8 cellular contexts compared by ENCODE assay signal in genomic region chr4:4859010-4859798, GRCh38. TPM values are rescaled to one million over a fixed set of nuclear protein-coding genes. Genes with fewer than 3 reads are reported as not detected.
DNase-seq lines count a peak whose midpoint lies in the region; ATAC-seq, FAIRE-seq and TF ChIP-seq lines count a peak whose summit lies in the region.

Gene MSX1 (plus strand): TSS chr4:4859665. CDS start chr4:4859900, 235 bp downstream.

- intact Hi-C loops in left ventricle myocardium superior (cut with micrococcal nuclease) = no loop called here

- H3K27ac ChIP-seq in parathyroid adenoma = no peak within 1 kb of the TSS

- no peaks in the 10 kb centered on the region for H3K79me2 ChIP-seq in parathyroid adenoma

- no peak within 1 kb of the TSS for H3K9ac ChIP-seq in parathyroid adenoma

- FAIRE-seq in GM19239 (lab: Jason Lieb, UNC) = peak; percentile 69

- DNase-seq in Caki2 (ENCODE audit: low read depth) (peak; percentile 83), GM19239 (ENCODE audit: insufficient read length, low spot score) (peak; percentile 92), NCI-H774 (lab: John Stamatoyannopoulos, UW) (peak; percentile 85), amniotic epithelial cell (ENCODE audit: low read depth) (peak; percentile 53), left ventricle myocardium superior (peak; percentile 94), HPDE6-E6E7 (ENCODE audit: extremely low spot score) (no peak)

- H3K27me3 ChIP-seq in parathyroid adenoma (ENCODE audit: control insufficient read depth, insufficient read depth, low read length) = peaks cover 25% of the 10 kb centered on the region

- peak; percentile 84 for ATAC-seq in HG03280 (IDR thresholded peaks at IDR 0.05; ENCODE audit: unreplicated experiment)
- ATAC-seq in left ventricle myocardium superior = peak; percentile 98

- peak within 1 kb of the TSS; percentile 88 for H3K4me2 ChIP-seq in parathyroid adenoma (ENCODE audit: low read length)

- TF ChIP-seq CTCF in parathyroid adenoma (IDR thresholded peaks at IDR 0.05) = no peak

- no peaks in the 10 kb centered on the region for H3K36me3 ChIP-seq in parathyroid adenoma (ENCODE audit: control insufficient read depth, insufficient read depth, low read length)

- H2AFZ ChIP-seq in parathyroid adenoma = peak within 1 kb of the TSS; percentile 70

- in situ Hi-C loops in Caki2 (cut with HindIII; ENCODE audit: low pct_unique_long_range_greater_than_20kb, low sequenced_read_pairs) = no loop called here

- no peaks in the 10 kb centered on the region for H3K4me1 ChIP-seq in parathyroid adenoma

- H3K4me3 ChIP-seq in parathyroid adenoma (ENCODE audit: low read depth, low read length) = peak within 1 kb of the TSS; percentile 55

- H3K9me3 ChIP-seq in parathyroid adenoma (ENCODE audit: control insufficient read depth, low read length) = no peaks in the 10 kb centered on the region

RNA-seq across cellular contexts. Expression of gene MSX1, which starts in this region (rescaled TPM):
- 2.6 and 9.0 TPM in 2 replicates for total RNA-seq in Caki2 (2014; rRNA removed; shearing (Covaris generic); ENCODE audit: low replicate concordance)
- 4.1 TPM for total RNA-seq in left ventricle myocardium superior
